ENCODE assay signal across 8 cellular contexts in the genomic region with DNA sequence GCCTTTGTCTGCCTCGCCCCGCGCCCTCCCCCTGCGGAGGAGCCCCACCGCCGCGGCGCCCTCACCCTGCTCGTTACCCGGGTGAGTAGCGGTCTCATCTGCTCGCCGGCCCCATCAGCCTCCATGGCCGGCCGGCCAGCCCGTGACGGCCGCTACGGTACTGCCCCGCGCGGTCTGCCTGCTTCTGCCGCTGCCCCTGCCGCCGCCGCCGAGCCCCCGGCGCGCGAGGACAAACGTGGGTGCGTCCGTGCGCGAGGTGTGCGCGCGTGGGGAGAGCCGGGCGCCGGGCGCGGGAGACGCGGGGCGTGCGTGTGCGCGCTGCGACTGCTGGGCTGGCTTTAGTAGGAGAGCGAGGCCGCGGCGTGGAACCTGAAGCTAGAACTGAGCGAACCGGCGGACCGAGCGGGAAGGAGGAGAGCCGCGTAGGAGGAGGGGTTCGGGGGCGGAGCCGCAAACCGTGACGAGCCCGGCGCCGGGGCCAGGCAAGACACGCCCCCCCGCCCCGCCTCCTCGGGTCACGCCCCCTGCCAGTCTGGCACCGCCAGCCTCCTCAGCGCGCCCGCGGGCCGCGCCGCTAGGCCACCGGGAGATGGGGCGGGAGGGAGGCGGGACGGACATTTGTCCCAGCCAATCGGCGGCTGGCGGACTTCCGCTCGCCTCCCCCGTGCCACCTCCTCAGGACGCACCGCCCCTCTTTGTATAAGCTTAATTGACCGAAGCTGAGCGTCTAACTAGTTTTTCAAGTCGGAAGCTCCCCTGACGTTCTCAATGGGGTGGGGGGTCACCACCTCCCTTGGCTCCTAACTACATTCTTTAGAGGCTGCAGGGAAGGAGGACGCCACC. TPM values are rescaled to one million over a fixed set of nuclear protein-coding genes. Genes with fewer than 3 reads are reported as not detected.
DNase-seq lines count a peak whose midpoint lies in the region; ATAC-seq and TF ChIP-seq lines count a peak whose summit lies in the region.

TSS of gene SLC4A7 (minus strand) at position 383 of the 843 bp plus-strand sequence. CDS start at position 125, 258 bp downstream.

- no peak for TF ChIP-seq CTCF in LNCaP clone FGC (IDR thresholded peaks at IDR 0.05; ENCODE audit: control insufficient read depth, extremely low read depth, insufficient read depth)
- TF ChIP-seq CTCF in RWPE1 (conservative IDR thresholded peaks at IDR 0.05; ENCODE audit: low read depth): no peak

- peak within 1 kb of the TSS; percentile 88 for H3K27ac Mint-ChIP-seq in activated T-helper 2 cell treated with anti-CD3 and anti-CD28 coated beads, Interferon-gamma antibody, Interleukin-2, Interleukin-4, amounts not matched to agents 10 μg/mL and 5 μg/mL and 100 μg/mL, durations not matched to agents 14 hours and 24 hours and 36 hours
- peak within 1 kb of the TSS; percentile 82 to 86 for H3K27ac Mint-ChIP-seq in natural killer cell treated with Interleukin-12 subunit alpha and Interleukin-12 subunit beta and Interleukin-15 and Interleukin-18, amount 100 ng/mL, for 72 hours

- peaks cover 29% of the 10 kb centered on the region for H3K36me3 Mint-ChIP-seq in activated T-helper 2 cell treated with anti-CD3 and anti-CD28 coated beads, Interferon-gamma antibody, Interleukin-2, Interleukin-4, amounts not matched to agents 10 μg/mL and 5 μg/mL and 100 μg/mL, durations not matched to agents 14 hours and 24 hours and 36 hours (ENCODE audit: low read depth)
- peaks cover 9% of the 10 kb centered on the region for H3K36me3 Mint-ChIP-seq in natural killer cell treated with Interleukin-12 subunit alpha and Interleukin-12 subunit beta and Interleukin-15 and Interleukin-18, amount 100 ng/mL, for 72 hours

- DNase-seq in Daoy (ENCODE audit: low read depth) (peak; percentile 97), GOT3 (lab: John Stamatoyannopoulos, UW) (peak; percentile 96), LNCaP clone FGC (ENCODE audit: low read depth) (peak; percentile 85), RWPE1 (ENCODE audit: low spot score) (peak; percentile 93), fibroblast of peridontal ligament (ENCODE audit: extremely low read depth) (peak; percentile 91)
- DNase-seq in activated T-helper 2 cell treated with anti-CD3 and anti-CD28 coated beads, Interferon-gamma antibody, Interleukin-2, Interleukin-4, amounts not matched to agents 10 μg/mL and 5 μg/mL and 100 μg/mL, durations not matched to agents 14 hours and 24 hours and 36 hours (ENCODE audit: low spot score): peak; percentile 97
- peak; percentile 99 for DNase-seq in natural killer cell treated with Interleukin-12 subunit alpha and Interleukin-12 subunit beta and Interleukin-15 and Interleukin-18, amount 100 ng/mL, for 72 hours (ENCODE audit: low spot score)
- peak; percentile 99 for DNase-seq in stimulated activated naive CD8-positive, alpha-beta T cell treated with anti-CD3 and anti-CD28 coated beads, Interleukin-15, Interleukin-2, amounts not matched to agents 100 U/mL and 50 U/mL, for 24 hours

- no peaks in the 10 kb centered on the region for H3K27me3 Mint-ChIP-seq in activated T-helper 2 cell treated with anti-CD3 and anti-CD28 coated beads, Interferon-gamma antibody, Interleukin-2, Interleukin-4, amounts not matched to agents 10 μg/mL and 5 μg/mL and 100 μg/mL, durations not matched to agents 14 hours and 24 hours and 36 hours (ENCODE audit: low read depth)
- H3K27me3 Mint-ChIP-seq in natural killer cell treated with Interleukin-12 subunit alpha and Interleukin-12 subunit beta and Interleukin-15 and Interleukin-18, amount 100 ng/mL, for 72 hours: no peaks in the 10 kb centered on the region

- POLR2A ChIA-PET in RWPE1 (lab: Yijun Ruan, JAX; ENCODE audit: low non-redundant PET): interaction anchor here (0.5 kb wide), 2 partner anchors 52 to 146 kb away, joined by 3 to 4 read pairs; no protein-coding TSS in a partner anchor

- H3K27ac ChIP-seq in RWPE1: peak within 1 kb of the TSS; percentile 91

- H3K9me3 Mint-ChIP-seq in activated T-helper 2 cell treated with anti-CD3 and anti-CD28 coated beads, Interferon-gamma antibody, Interleukin-2, Interleukin-4, amounts not matched to agents 10 μg/mL and 5 μg/mL and 100 μg/mL, durations not matched to agents 14 hours and 24 hours and 36 hours: no peaks in the 10 kb centered on the region
- no peaks in the 10 kb centered on the region for H3K9me3 Mint-ChIP-seq in natural killer cell treated with Interleukin-12 subunit alpha and Interleukin-12 subunit beta and Interleukin-15 and Interleukin-18, amount 100 ng/mL, for 72 hours

- H3K4me1 Mint-ChIP-seq in activated T-helper 2 cell treated with anti-CD3 and anti-CD28 coated beads, Interferon-gamma antibody, Interleukin-2, Interleukin-4, amounts not matched to agents 10 μg/mL and 5 μg/mL and 100 μg/mL, durations not matched to agents 14 hours and 24 hours and 36 hours (ENCODE audit: low read depth): peaks cover 32% of the 10 kb centered on the region
- H3K4me1 Mint-ChIP-seq in natural killer cell treated with Interleukin-12 subunit alpha and Interleukin-12 subunit beta and Interleukin-15 and Interleukin-18, amount 100 ng/mL, for 72 hours (ENCODE audit: low read depth in 2 of 2): peaks cover 27 to 48% of the 10 kb centered on the region in 2 donors

- CTCF ChIA-PET in RWPE1 (lab: Yijun Ruan, JAX): interaction anchor here (0.5 kb wide), 1 partner anchor 156 kb away, joined by 4 read pairs; no protein-coding TSS in a partner anchor

- peak within 1 kb of the TSS; percentile 89 for H3K4me3 ChIP-seq in LNCaP clone FGC (ENCODE audit: low read depth, low read length)

- ATAC-seq in natural killer cell treated with Interleukin-12 subunit alpha and Interleukin-12 subunit beta and Interleukin-15 and Interleukin-18, amount 100 ng/mL, for 72 hours: peak; percentile 97 to 98
- ATAC-seq in stimulated activated naive CD8-positive, alpha-beta T cell treated with anti-CD3 and anti-CD28 coated beads, Interleukin-15, Interleukin-2, amounts not matched to agents 100 U/mL and 50 U/mL, for 24 hours: peak; percentile 97

- intact Hi-C loops in activated T-helper 2 cell treated with anti-CD3 and anti-CD28 coated beads, Interferon-gamma antibody, Interleukin-2, Interleukin-4, amounts not matched to agents 10 μg/mL and 5 μg/mL and 100 μg/mL, durations not matched to agents 14 hours and 24 hours and 36 hours (cut with micrococcal nuclease): loop anchor here (1.0 to 5.0 kb wide), 7 partner anchors 48 to 865 kb away; partner anchors contain the start of genes AZI2, NEK10 and ZCWPW2

- H3K4me3 Mint-ChIP-seq in activated T-helper 2 cell treated with anti-CD3 and anti-CD28 coated beads, Interferon-gamma antibody, Interleukin-2, Interleukin-4, amounts not matched to agents 10 μg/mL and 5 μg/mL and 100 μg/mL, durations not matched to agents 14 hours and 24 hours and 36 hours (ENCODE audit: low read depth): peak within 1 kb of the TSS; percentile 93
- H3K4me3 Mint-ChIP-seq in natural killer cell treated with Interleukin-12 subunit alpha and Interleukin-12 subunit beta and Interleukin-15 and Interleukin-18, amount 100 ng/mL, for 72 hours: peak within 1 kb of the TSS; percentile 98

RNA-seq across cellular contexts. Expression of gene SLC4A7, which starts in this region (rescaled TPM):
- total RNA-seq in Daoy (2014; rRNA removed; shearing (Covaris generic)): 49.2 and 63.0 TPM in 2 replicates
- 76.4 and 77.8 TPM in 2 replicates for total RNA-seq in activated T-helper 2 cell treated with anti-CD3 and anti-CD28 coated beads, Interferon-gamma antibody, Interleukin-2, Interleukin-4, amounts not matched to agents 10 μg/mL and 5 μg/mL and 100 μg/mL, durations not matched to agents 14 hours and 24 hours and 36 hours
- total RNA-seq in natural killer cell treated with Interleukin-12 subunit alpha and Interleukin-12 subunit beta and Interleukin-15 and Interleukin-18, amount 100 ng/mL, for 72 hours: 100 to 1,000 TPM in 1 of 2 donors, 10 to 100 TPM in 1; 39.7 to 106 TPM

Comparison
In these comparisons a context has a peak if more than half of its experiments do, and no peak if none do; other contexts are left out.
1. Peak in every context shown above with its lines: DNase-seq, ATAC-seq, H3K4me3 ChIP-seq and H3K27ac ChIP-seq.